1 cellular context compared by ENCODE assay signal in genomic region chr6:117253785-117254184, GRCh38.
TF ChIP-seq lines count a peak whose summit lies in the region.

No MANE protein-coding gene starts in this region.

TF ChIP-seq in HepG2, 621 proteins besides CTCF, POLR2A, EP300 and RAD21:
- no peak for TF ChIP-seq AHR (CRISPR knock-in tag; IDR thresholded peaks at IDR 0.05)
- TF ChIP-seq ZBTB26 (CRISPR knock-in tag; IDR thresholded peaks at IDR 0.05; ENCODE audit: borderline replicate concordance), result no peak
- TF ChIP-seq MAFF (IDR thresholded peaks at IDR 0.05; ENCODE audit: low read depth, low read length), result peak; percentile 44; the same call in 1 of the 2 replicates
- no peak for TF ChIP-seq ZNF329 (CRISPR knock-in tag; IDR thresholded peaks at IDR 0.05; ENCODE audit: low read depth)
- no peak for TF ChIP-seq ZNF576 (CRISPR knock-in tag; IDR thresholded peaks at IDR 0.05)
- TF ChIP-seq MAFK (conservative IDR thresholded peaks at IDR 0.05 in 1 of 2, IDR thresholded peaks at IDR 0.05 in 1 of 2; ENCODE audit: low read length in 2 of 2), result peak; percentile 26 to 65; a peak in 3 of 4 replicates
- no peak for TF ChIP-seq ZNF512 (CRISPR knock-in tag; IDR thresholded peaks at IDR 0.05)
